In the genomic region with DNA sequence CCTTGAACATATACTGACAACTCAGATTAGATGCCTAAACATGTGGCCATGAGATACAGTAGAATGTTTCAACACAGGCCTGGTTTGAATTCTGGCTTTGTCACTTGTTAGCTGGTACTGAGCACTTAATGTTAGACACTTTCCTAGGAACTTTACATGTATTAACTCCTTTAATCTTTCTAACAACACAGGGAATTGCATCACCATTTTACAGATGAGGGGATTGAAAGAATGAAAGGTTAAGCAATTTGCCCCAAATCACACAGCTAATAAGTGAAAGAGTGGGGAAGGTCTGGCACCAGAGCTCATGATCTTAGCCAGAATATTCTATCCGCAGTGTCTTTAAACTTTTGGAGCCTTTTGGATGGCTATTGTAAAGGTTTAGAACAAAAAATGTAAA, we compare ENCODE assay signal across 18 cellular contexts.
A peak's percentile ranks its signal among the peaks of the same experiment; 100 is the strongest.
DNase-seq lines count a peak whose midpoint lies in the region; ATAC-seq and TF ChIP-seq lines count a peak whose summit lies in the region.
"Had no signal": no experiment of that assay in that cellular context is flagged by ENCODE, and none has a peak within 500 bp of the region (broad histone marks: within the 10 kb centered on the region; RNA-seq: fewer than 3 reads in every experiment).

No MANE protein-coding gene starts in this region.

- ATAC-seq in IMR-90 (ENCODE audit: low read depth) (no peak), GM19463 (IDR thresholded peaks at IDR 0.05; ENCODE audit: unreplicated experiment) (no peak)
- ATAC-seq in activated naive CD8-positive, alpha-beta T cell treated with anti-CD3 and anti-CD28 coated beads, Interleukin-2, amount 10 ng/mL, durations not matched to agents 7 days and 5 days (ENCODE audit: low read depth) = no peak
- ATAC-seq: CD8-positive, alpha-beta T cell; GM12878; GM23338; HCT116 had no signal

- no peak overlapping the region for H2AK5ac ChIP-seq in IMR-90 (ENCODE audit: low read depth, low read length)

- no peak overlapping the region for H3K14ac ChIP-seq in IMR-90 (replicated peaks; ENCODE audit: low read depth, low read length)

- no peak overlapping the region for H3K9ac ChIP-seq in IMR-90 (ENCODE audit: low read depth, low read length)

- H3K27ac Mint-ChIP-seq in activated naive CD8-positive, alpha-beta T cell treated with anti-CD3 and anti-CD28 coated beads, Interleukin-2, amount 10 ng/mL, durations not matched to agents 7 days and 5 days = peak overlapping the region; percentile 42
- peak overlapping the region; percentile 34 for H3K27ac Mint-ChIP-seq in nephron progenitor cell
- no peak overlapping the region for H3K27ac Mint-ChIP-seq in activated CD4-positive, alpha-beta T cell treated with anti-CD3 and anti-CD28 coated beads, Interleukin-2, amount 10 ng/mL, durations not matched to agents 7 days and 5 days
- H3K27ac Mint-ChIP-seq: CD8-positive, alpha-beta T cell; GM23338; H9 had no signal

- POLR2A ChIA-PET in IMR-90 (lab: Charles Lee; ENCODE audit: unreplicated experiment) = interaction anchor here (1.0 kb wide), 1 partner anchor 210 kb away, joined by 3 read pairs; no protein-coding TSS in a partner anchor
- POLR2A ChIA-PET in activated naive CD8-positive, alpha-beta T cell treated with anti-CD3 and anti-CD28 coated beads, Interleukin-2, amount 10 ng/mL, durations not matched to agents 7 days and 5 days (lab: Charles Lee) = no interaction called here
- POLR2A ChIA-PET in activated CD4-positive, alpha-beta T cell treated with anti-CD3 and anti-CD28 coated beads, Interleukin-2, amount 10 ng/mL, durations not matched to agents 7 days and 5 days (lab: Charles Lee) = no interaction called here

- H4K91ac ChIP-seq in IMR-90 (ENCODE audit: insufficient read depth, low read depth, low read length) = no peak overlapping the region

- intact Hi-C loops in IMR-90 (cut with micrococcal nuclease) = no loop called here

- no peak overlapping the region for H3K23ac ChIP-seq in IMR-90 (ENCODE audit: low read depth, low read length)

- dilution Hi-C loops in IMR-90 (cut with HindIII; ENCODE audit: low sequenced_read_pairs, unreplicated experiment) = no loop called here

- no peak for TF ChIP-seq CTCF in IMR-90 (conservative IDR thresholded peaks at IDR 0.05; ENCODE audit: low read depth, low read length)
- no peak for TF ChIP-seq CTCF in nephron progenitor cell (IDR thresholded peaks at IDR 0.05)

- no peak overlapping the region for H3K4me2 ChIP-seq in IMR-90 (ENCODE audit: low read depth, low read length)
- H3K4me2 ChIP-seq: GM23338 had no signal

- DNase-seq in IMR-90 (no peak), iris pigment epithelial cell (ENCODE audit: low read depth) (peak; percentile 4), nephron progenitor cell (no peak), AML-193 (lab: John Stamatoyannopoulos, UW) (no peak), AG08395 (ENCODE audit: low spot score) (no peak)
- DNase-seq in activated naive CD8-positive, alpha-beta T cell treated with anti-CD3 and anti-CD28 coated beads, Interleukin-2, amount 10 ng/mL, durations not matched to agents 7 days and 5 days = no peak
- DNase-seq in activated CD4-positive, alpha-beta T cell treated with anti-CD3 and anti-CD28 coated beads, Interleukin-2, amount 10 ng/mL, durations not matched to agents 7 days and 5 days = no peak
- DNase-seq: C1 segment of cervical spinal cord; Caco-2; CD8-positive, alpha-beta T cell; DMS79; EL; GDM1; H9 had no signal

- peaks cover 6% of the 10 kb centered on the region for H3K4me1 ChIP-seq in IMR-90 (ENCODE audit: control insufficient read depth, insufficient read depth, low read length)

- no peak for TF ChIP-seq POLR2A in IMR-90 (IDR thresholded peaks at IDR 0.05; ENCODE audit: low read depth, low read length)

- H4K8ac ChIP-seq in IMR-90 (ENCODE audit: low read depth in 2 of 2, low read length in 2 of 2) = no peak overlapping the region

- H2BK20ac ChIP-seq in IMR-90 (ENCODE audit: low read depth, low read length) = no peak overlapping the region

- no peaks in the 10 kb centered on the region for H3K79me1 ChIP-seq in IMR-90 (ENCODE audit: low read depth in 1 of 2, low read length in 2 of 2)

- no peak overlapping the region for H2BK15ac ChIP-seq in IMR-90 (ENCODE audit: low read depth, low read length)

- CTCF ChIA-PET in IMR-90 (lab: Yijun Ruan, JAX) = interaction anchor here (1.1 kb wide), 1 partner anchor 12 kb away, joined by 3 read pairs; no protein-coding TSS in a partner anchor
- CTCF ChIA-PET in activated CD4-positive, alpha-beta T cell treated with anti-CD3 and anti-CD28 coated beads, Interleukin-2, amount 10 ng/mL, durations not matched to agents 7 days and 5 days (lab: Charles Lee) = interaction anchor here (1.1 kb wide), 1 partner anchor 55 kb away, joined by 3 read pairs; no protein-coding TSS in a partner anchor

- H2BK5ac ChIP-seq in IMR-90 (ENCODE audit: low read depth, low read length, poor library complexity, severe bottlenecking) = peak overlapping the region; percentile 60

- no peak overlapping the region for H3K56ac ChIP-seq in IMR-90 (ENCODE audit: extremely low read depth, insufficient read depth, low read length)

- peaks cover 2% of the 10 kb centered on the region; the same call in 1 of the 2 replicates for H3K9me1 ChIP-seq in IMR-90 (ENCODE audit: insufficient read depth, low read length)

- no peak overlapping the region for H4K5ac ChIP-seq in IMR-90 (ENCODE audit: low read depth, low read length)

- H3K36me3 Mint-ChIP-seq in activated naive CD8-positive, alpha-beta T cell treated with anti-CD3 and anti-CD28 coated beads, Interleukin-2, amount 10 ng/mL, durations not matched to agents 7 days and 5 days = peaks cover 18% of the 10 kb centered on the region
- H3K36me3 Mint-ChIP-seq in nephron progenitor cell (ENCODE audit: low read depth) = peaks cover 38% of the 10 kb centered on the region
- peaks cover 20% of the 10 kb centered on the region for H3K36me3 Mint-ChIP-seq in activated CD4-positive, alpha-beta T cell treated with anti-CD3 and anti-CD28 coated beads, Interleukin-2, amount 10 ng/mL, durations not matched to agents 7 days and 5 days (ENCODE audit: low read depth)

- H3K27me3 Mint-ChIP-seq in activated naive CD8-positive, alpha-beta T cell treated with anti-CD3 and anti-CD28 coated beads, Interleukin-2, amount 10 ng/mL, durations not matched to agents 7 days and 5 days = no peaks in the 10 kb centered on the region
- no peaks in the 10 kb centered on the region for H3K27me3 Mint-ChIP-seq in nephron progenitor cell (ENCODE audit: low read depth, poor library complexity)
- H3K27me3 Mint-ChIP-seq in activated CD4-positive, alpha-beta T cell treated with anti-CD3 and anti-CD28 coated beads, Interleukin-2, amount 10 ng/mL, durations not matched to agents 7 days and 5 days = no peaks in the 10 kb centered on the region

- peaks cover 3% of the 10 kb centered on the region for H3K4me1 Mint-ChIP-seq in activated naive CD8-positive, alpha-beta T cell treated with anti-CD3 and anti-CD28 coated beads, Interleukin-2, amount 10 ng/mL, durations not matched to agents 7 days and 5 days
- H3K4me1 Mint-ChIP-seq in nephron progenitor cell = no peaks in the 10 kb centered on the region
- H3K4me1 Mint-ChIP-seq in activated CD4-positive, alpha-beta T cell treated with anti-CD3 and anti-CD28 coated beads, Interleukin-2, amount 10 ng/mL, durations not matched to agents 7 days and 5 days = peaks cover 5% of the 10 kb centered on the region
- H3K4me1 Mint-ChIP-seq: H9 had no signal

- H3K18ac ChIP-seq in IMR-90 (ENCODE audit: low read depth, low read length) = peak overlapping the region; percentile 14; the same call in 1 of the 2 replicates

- no peaks in the 10 kb centered on the region for H3K9me3 Mint-ChIP-seq in activated naive CD8-positive, alpha-beta T cell treated with anti-CD3 and anti-CD28 coated beads, Interleukin-2, amount 10 ng/mL, durations not matched to agents 7 days and 5 days
- H3K9me3 Mint-ChIP-seq in nephron progenitor cell = peaks cover 13% of the 10 kb centered on the region
- no peaks in the 10 kb centered on the region for H3K9me3 Mint-ChIP-seq in activated CD4-positive, alpha-beta T cell treated with anti-CD3 and anti-CD28 coated beads, Interleukin-2, amount 10 ng/mL, durations not matched to agents 7 days and 5 days
- H3K9me3 Mint-ChIP-seq: CD8-positive, alpha-beta T cell; GM23338 had no signal

- no peak overlapping the region for H3K4me3 ChIP-seq in IMR-90 (ENCODE audit: insufficient read depth, low read depth, low read length)
- H3K4me3 ChIP-seq: GM12878, GM23338 had no signal

- H3K27ac ChIP-seq in IMR-90 (ENCODE audit: insufficient read depth, low read length) = no peak overlapping the region

- in situ Hi-C loops in IMR-90 (cut with MboI; ENCODE audit: low sequenced_read_pairs) = no loop called here

- H3K4ac ChIP-seq in IMR-90 (ENCODE audit: low read depth, low read length) = no peak overlapping the region

- no CpG with 5 or more reads among the region's 1 CpG for WGBS in IMR-90 (ENCODE audit: extremely low coverage in 2 of 2, insufficient read length in 1 of 2), 2 experiments

- H3K27me3 ChIP-seq in IMR-90 (ENCODE audit: control insufficient read depth, insufficient read depth, low read length) = no peaks in the 10 kb centered on the region; the same call in 1 of the 2 replicates

- no peak for TF ChIP-seq RAD21 in IMR-90 (IDR thresholded peaks at IDR 0.05; ENCODE audit: low read length)

- no TSS peak for BruUV-seq in IMR-90 (replicated peaks; lab: Mats Ljungman, UMichigan)

- H3K4me3 Mint-ChIP-seq in activated naive CD8-positive, alpha-beta T cell treated with anti-CD3 and anti-CD28 coated beads, Interleukin-2, amount 10 ng/mL, durations not matched to agents 7 days and 5 days = no peak overlapping the region
- no peak overlapping the region for H3K4me3 Mint-ChIP-seq in nephron progenitor cell
- H3K4me3 Mint-ChIP-seq in activated CD4-positive, alpha-beta T cell treated with anti-CD3 and anti-CD28 coated beads, Interleukin-2, amount 10 ng/mL, durations not matched to agents 7 days and 5 days = no peak overlapping the region
- H3K4me3 Mint-ChIP-seq: CD8-positive, alpha-beta T cell; GM23338; H9 had no signal

- H2AFZ ChIP-seq in IMR-90 (replicated peaks; ENCODE audit: low read length, poor library complexity) = no peak overlapping the region
- H2AFZ ChIP-seq: GM23338 had no signal

- no peak overlapping the region for H2AK9ac ChIP-seq in IMR-90 (replicated peaks; ENCODE audit: low read depth, low read length, poor library complexity)

- H2BK120ac ChIP-seq in IMR-90 (ENCODE audit: low read depth, low read length) = no peak overlapping the region

- H4K20me1 ChIP-seq in IMR-90 (ENCODE audit: insufficient read depth, low read length) = no peaks in the 10 kb centered on the region

- H3K36me3 ChIP-seq in IMR-90 (ENCODE audit: control insufficient read depth, insufficient read depth, low read length) = peaks cover 1% of the 10 kb centered on the region; the same call in 1 of the 2 replicates

- H3K9me3 ChIP-seq in IMR-90 (ENCODE audit: control insufficient read depth, insufficient read depth, low read length) = no peaks in the 10 kb centered on the region
- H3K9me3 ChIP-seq: Caco-2 had no signal

TF ChIP-seq in IMR-90, 13 proteins besides CTCF, POLR2A, EP300 and RAD21 (continues in another document):
- no peak for TF ChIP-seq BHLHE40 (IDR thresholded peaks at IDR 0.05; ENCODE audit: low read depth, low read length)
